ENCODE assay signal across 21 cellular contexts in the genomic region with DNA sequence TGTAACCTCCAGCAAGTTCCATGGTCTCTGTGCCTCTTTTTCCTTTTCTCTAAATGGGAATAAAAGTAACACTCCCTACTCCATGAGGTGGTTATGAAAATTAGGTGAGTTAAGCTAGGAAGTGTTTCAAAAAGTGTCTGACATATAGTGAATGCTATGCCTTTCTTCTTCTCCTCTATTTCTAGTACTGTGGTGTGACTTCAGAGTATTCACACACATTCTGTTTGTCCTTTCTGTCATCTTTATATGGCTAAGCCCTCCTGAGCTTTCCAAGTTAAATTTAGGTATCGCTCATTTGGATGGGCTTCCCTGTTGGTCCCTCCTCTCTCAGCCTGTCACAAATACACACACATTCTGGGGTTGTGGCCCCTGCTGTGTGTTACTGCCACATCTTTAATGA.
"Had no signal": no experiment of that assay in that cellular context is flagged by ENCODE, and none has a peak within 500 bp of the region (broad histone marks: within the 10 kb centered on the region; RNA-seq: fewer than 3 reads in every experiment).

No MANE protein-coding gene starts in this region.

- H3K27ac Mint-ChIP-seq: activated CD4-positive, alpha-beta memory T cell treated with anti-CD3 and anti-CD28 coated beads for 36 hours; activated T-cell treated with anti-CD3 and anti-CD28 coated beads, Interleukin-2, amount 50 U/mL, for 72 hours; endodermal cell; memory B cell; nephron; progenitor cell of endocrine pancreas; stimulated activated naive B cell treated with anti-CD40 and anti-IgM and Interleukin-4, amounts not matched to agents 10 μg/mL and 1 μg/mL and 100 μg/mL, for 72 hours had no signal

- H3K4me3 ChIP-seq: left ventricle myocardium inferior, mucosa of descending colon, right atrium auricular region, skin epidermis had no signal

- H3K27me3 Mint-ChIP-seq: activated CD4-positive, alpha-beta memory T cell treated with anti-CD3 and anti-CD28 coated beads for 36 hours; activated naive CD8-positive, alpha-beta T cell treated with anti-CD3 and anti-CD28 coated beads, Interleukin-2, amount 50 U/mL, for 24 hours; memory B cell; progenitor cell of endocrine pancreas; stimulated activated naive B cell treated with anti-CD40 and anti-IgM and Interleukin-4, amounts not matched to agents 10 μg/mL and 1 μg/mL and 100 μg/mL, for 72 hours had no signal

- H3K9me3 ChIP-seq: left ventricle myocardium inferior, mucosa of descending colon, right atrium auricular region had no signal

- H3K9me3 Mint-ChIP-seq: activated CD4-positive, alpha-beta memory T cell treated with anti-CD3 and anti-CD28 coated beads for 36 hours; activated naive CD8-positive, alpha-beta T cell treated with anti-CD3 and anti-CD28 coated beads, Interleukin-2, amount 50 U/mL, for 24 hours; activated T-cell treated with anti-CD3 and anti-CD28 coated beads, Interleukin-2, amount 50 U/mL, for 72 hours; endodermal cell; memory B cell; nephron had no signal

- H3K36me3 ChIP-seq: right atrium auricular region had no signal

- H3K4me3 Mint-ChIP-seq: activated CD4-positive, alpha-beta memory T cell treated with anti-CD3 and anti-CD28 coated beads for 36 hours; activated naive CD8-positive, alpha-beta T cell treated with anti-CD3 and anti-CD28 coated beads, Interleukin-2, amount 50 U/mL, for 24 hours; activated T-cell treated with anti-CD3 and anti-CD28 coated beads, Interleukin-2, amount 50 U/mL, for 72 hours; endodermal cell; memory B cell; nephron; stimulated activated naive B cell treated with anti-CD40 and anti-IgM and Interleukin-4, amounts not matched to agents 10 μg/mL and 1 μg/mL and 100 μg/mL, for 72 hours had no signal

- H3K27ac ChIP-seq: left ventricle myocardium inferior, right atrium auricular region, skin epidermis had no signal

- ATAC-seq: activated CD4-positive, CD25-positive, alpha-beta regulatory T cell treated with anti-CD3 and anti-CD28 coated beads, Interleukin-2, amount 50 U/mL, for 24 hours; activated naive CD8-positive, alpha-beta T cell treated with anti-CD3 and anti-CD28 coated beads, Interleukin-2, amount 50 U/mL, for 24 hours; activated T-cell treated with anti-CD3 and anti-CD28 coated beads, Interleukin-2, amount 50 U/mL, for 72 hours; mucosa of descending colon; stimulated activated naive B cell treated with anti-CD40 and anti-IgM and Interleukin-4, amounts not matched to agents 10 μg/mL and 1 μg/mL and 100 μg/mL, for 72 hours had no signal

- DNase-seq: activated CD4-positive, alpha-beta memory T cell treated with anti-CD3 and anti-CD28 coated beads for 36 hours; activated naive CD4-positive, alpha-beta T cell treated with Interleukin-2 at 50 U/mL for 16 hours; activated naive CD8-positive, alpha-beta T cell treated with anti-CD3 and anti-CD28 coated beads, Interleukin-2, amount 50 U/mL, for 24 hours; activated T-cell treated with anti-CD3 and anti-CD28 coated beads, Interleukin-2, amount 50 U/mL, for 72 hours; aorta; endodermal cell; kidney; left ventricle myocardium inferior; mucosa of descending colon; occipital lobe; stimulated activated CD4-positive, alpha-beta T cell treated with anti-CD3 and anti-CD28 coated beads, Interleukin-15, amount 100 ng/mL, for 24 hours; stimulated activated CD4-positive, alpha-beta T cell treated with anti-CD3 and anti-CD28 coated beads, Interleukin-4, amount 100 ng/mL, for 1 hour; stimulated activated naive B cell treated with anti-CD40 and anti-IgM and Interleukin-4, amounts not matched to agents 10 μg/mL and 1 μg/mL and 100 μg/mL, for 72 hours; T-helper 9 cell; trophoblast cell had no signal

- H3K4me1 ChIP-seq: right atrium auricular region had no signal

- H3K27me3 ChIP-seq: right atrium auricular region had no signal
